ENCODE assay signal across 9 cellular contexts in genomic region chr14:36646664-36647416, GRCh38. TPM values are rescaled to one million over a fixed set of nuclear protein-coding genes. Genes with fewer than 3 reads are reported as not detected.
DNase-seq lines count a peak whose midpoint lies in the region; ATAC-seq, FAIRE-seq and TF ChIP-seq lines count a peak whose summit lies in the region.
"Had no signal": no experiment of that assay in that cellular context is flagged by ENCODE, and none has a peak within 500 bp of the region (broad histone marks: within the 10 kb centered on the region; RNA-seq: fewer than 3 reads in every experiment).

No MANE protein-coding gene starts in this region.

- H3K9ac ChIP-seq in endothelial cell of umbilical vein (replicated peaks; ENCODE audit: extremely low read depth, insufficient read depth, low read length) (no peak overlapping the region), mucosa of stomach (ENCODE audit: low read length) (no peak overlapping the region)

- H3K4me2 ChIP-seq in endothelial cell of umbilical vein (ENCODE audit: insufficient read depth, low read length), result peak overlapping the region; percentile 31

- no peaks in the 10 kb centered on the region for H3K9me1 ChIP-seq in endothelial cell of umbilical vein (replicated peaks; ENCODE audit: control insufficient read depth, extremely low read depth, insufficient read depth, low read length)

- no peak overlapping the region for H3K27ac ChIP-seq in heart left ventricle
- no peak overlapping the region for H3K27ac ChIP-seq in endothelial cell of umbilical vein (ENCODE audit: insufficient read depth, low read depth, low read length)
- H3K27ac ChIP-seq in vagina, result no peak overlapping the region

- TF ChIP-seq CTCF in heart left ventricle (IDR thresholded peaks at IDR 0.05) (no peak), endothelial cell of umbilical vein (IDR thresholded peaks at IDR 0.05; ENCODE audit: extremely low read depth in 1 of 2, insufficient read depth in 1 of 2, low read depth in 1 of 2, low read length in 2 of 2) (peak in 1 of 2 donors; percentile 21), vagina (IDR thresholded peaks at IDR 0.05) (no peak)

- dilution Hi-C loops in endothelial cell of umbilical vein (cut with MboI; ENCODE audit: extremely low pct_ligation_motif_present, low sequenced_read_pairs), result loop anchor here (10.0 kb wide), 1 partner anchor 508 kb away; no protein-coding TSS in a partner anchor

- TF ChIP-seq POLR2A in heart left ventricle (IDR thresholded peaks at IDR 0.05) (no peak), endothelial cell of umbilical vein (IDR thresholded peaks at IDR 0.05; ENCODE audit: low read depth, low read length) (no peak), vagina (IDR thresholded peaks at IDR 0.05) (no peak), GM12892 (IDR thresholded peaks at IDR 0.05; ENCODE audit: low read depth, low read length) (no peak)

- BruUV-seq in endothelial cell of umbilical vein (replicated peaks; lab: Mats Ljungman, UMichigan), result no TSS peak

- ATAC-seq in heart left ventricle, result peak in 2 of 4 donors; percentile 53 to 70
- no peak for ATAC-seq in HG02798 (IDR thresholded peaks at IDR 0.05; ENCODE audit: poor library complexity, unreplicated experiment)

- H4K20me1 ChIP-seq in endothelial cell of umbilical vein (replicated peaks; ENCODE audit: control insufficient read depth, extremely low read depth, insufficient read depth, low read length), result peaks cover 3% of the 10 kb centered on the region

- POLR2A ChIA-PET in endothelial cell of umbilical vein (lab: Charles Lee), result no interaction called here

- H3K79me2 ChIP-seq in endothelial cell of umbilical vein (ENCODE audit: control insufficient read depth, insufficient read depth, low read length), result no peaks in the 10 kb centered on the region

- H3K4me1 ChIP-seq in heart left ventricle, result peaks cover 0 to 19% (median 13%) of the 10 kb centered on the region in 12 donors
- H3K4me1 ChIP-seq in endothelial cell of umbilical vein (ENCODE audit: control insufficient read depth, extremely low read depth, insufficient read depth, low read length), result peaks cover 10% of the 10 kb centered on the region
- H3K4me1 ChIP-seq in mucosa of stomach (ENCODE audit: control insufficient read depth, insufficient read depth, low read length), result peaks cover 12% of the 10 kb centered on the region
- H3K4me1 ChIP-seq in vagina, result peaks cover 14% of the 10 kb centered on the region

- CTCF ChIA-PET in endothelial cell of umbilical vein (lab: Charles Lee), result interaction anchor here (1.0 to 6.6 kb wide), 10 partner anchors 10 to 576 kb away, joined by 3 to 49 read pairs (median 6); no protein-coding TSS in a partner anchor

- FAIRE-seq in endothelial cell of umbilical vein (lab: Jason Lieb, UNC), result peak; percentile 21
- no peak for FAIRE-seq in GM12892 (lab: Jason Lieb, UNC)

- H3K27me3 ChIP-seq in heart left ventricle, result peaks cover 36 to 97% (median 70%) of the 10 kb centered on the region in 9 donors
- peaks cover 52 to 78% of the 10 kb centered on the region in 2 experiments for H3K27me3 ChIP-seq in endothelial cell of umbilical vein (ENCODE audit: control insufficient read depth in 2 of 2, insufficient read depth in 2 of 2, low read length in 2 of 2)
- peaks cover 62% of the 10 kb centered on the region for H3K27me3 ChIP-seq in mucosa of stomach (ENCODE audit: control insufficient read depth, insufficient read depth, low read length)
- H3K27me3 ChIP-seq in vagina, result no peaks in the 10 kb centered on the region

- intact Hi-C loops in heart left ventricle (cut with DNase I), result loop anchor here in 6 of 10 donors (5.0 to 10.0 kb wide), 4 partner anchors 295 to 508 kb away; no protein-coding TSS in a partner anchor
- intact Hi-C loops in cardiac septum (cut with DNase I), result no loop called here
- intact Hi-C loops in endothelial cell of umbilical vein (cut with micrococcal nuclease), result loop anchor here (1.0 to 5.0 kb wide), 2 partner anchors 470 to 585 kb away; no protein-coding TSS in a partner anchor
- intact Hi-C loops in vagina (cut with DNase I), result no loop called here

- 4 to 8% (median 5%) methylated on average over 31 to 55 of the region's 55 CpGs for WGBS in heart left ventricle, 4 donors

- H3K36me3 ChIP-seq in heart left ventricle, result no peaks in the 10 kb centered on the region
- H3K36me3 ChIP-seq in endothelial cell of umbilical vein (ENCODE audit: control insufficient read depth in 2 of 2, extremely low read depth in 1 of 2, insufficient read depth in 2 of 2, low read length in 2 of 2), result no peaks in the 10 kb centered on the region
- H3K36me3 ChIP-seq in mucosa of stomach (ENCODE audit: control insufficient read depth, insufficient read depth, low read length), result no peaks in the 10 kb centered on the region
- no peaks in the 10 kb centered on the region for H3K36me3 ChIP-seq in vagina

- H3K9me3 ChIP-seq in heart left ventricle (no peaks in the 10 kb centered on the region), endothelial cell of umbilical vein (replicated peaks; ENCODE audit: control insufficient read depth, insufficient read depth, low read length) (no peaks in the 10 kb centered on the region), mucosa of stomach (ENCODE audit: control insufficient read depth, low read length) (no peaks in the 10 kb centered on the region), vagina (no peaks in the 10 kb centered on the region)

- H3K4me3 ChIP-seq in heart left ventricle (peak overlapping the region in 10 of 12 donors; percentile 11 to 42 (median 29)), endothelial cell of umbilical vein (replicated peaks in 1 of 3; ENCODE audit: insufficient read depth in 1 of 3, low read depth in 1 of 3, low read length in 3 of 3) (peak overlapping the region in 1 of 3 experiments; percentile 31), mucosa of stomach (ENCODE audit: low read length) (peak overlapping the region; percentile 37), vagina (peak overlapping the region; percentile 2 to 42)

- peak overlapping the region; percentile 0 for H2AFZ ChIP-seq in endothelial cell of umbilical vein (ENCODE audit: low read depth, low read length)

- DNase-seq in heart left ventricle, result no peak
- no peak for DNase-seq in cardiac septum (ENCODE audit: low spot score)
- DNase-seq in endothelial cell of umbilical vein (ENCODE audit: low read depth, low spot score), result no peak
- no peak for DNase-seq in vagina (ENCODE audit: extremely low spot score in 2 of 2)
- DNase-seq in activated CD4-positive, alpha-beta T cell treated with anti-CD3 and anti-CD28 coated beads, Interleukin-2, amount 50 U/mL, for 48 hours, result no peak
- no peak for DNase-seq in GM12892 (ENCODE audit: insufficient read length)
- DNase-seq: OCI-M1 had no signal

TF ChIP-seq in endothelial cell of umbilical vein, 7 proteins besides CTCF, POLR2A, EP300 and RAD21:
- TF ChIP-seq EZH2 (IDR thresholded peaks at IDR 0.05; ENCODE audit: borderline replicate concordance, low read depth, low read length, severe bottlenecking), result peak; percentile 73
- TF ChIP-seq GATA2 (IDR thresholded peaks at IDR 0.05; ENCODE audit: insufficient read depth, insufficient read length, low read depth, low read length), result no peak

RNA-seq across cellular contexts. Expression of gene PAX9, which starts 14.8 kb away (rescaled TPM):
- total RNA-seq in heart left ventricle (not detected), cardiac septum (not detected), endothelial cell of umbilical vein (0.44 and 4.8 TPM in 2 replicates), vagina (1.5 TPM)
- polyA plus RNA-seq in heart left ventricle (not detected), endothelial cell of umbilical vein (0.37 and 0.48 TPM in 2 replicates)
- polyA plus RNA-seq in endothelial cell of umbilical vein (2011; cell fraction: cytosol; rRNA removed), result 0.11 and 0.14 TPM in 2 replicates
- polyA plus RNA-seq in endothelial cell of umbilical vein (2011; cell fraction: nucleus; rRNA removed), result 0.20 and 0.30 TPM in 2 replicates
- 0.17 and 0.27 TPM in 2 replicates for polyA plus RNA-seq in endothelial cell of umbilical vein (2012)
- polyA minus RNA-seq in endothelial cell of umbilical vein, result 0.10 and 0.30 TPM in 2 replicates
- polyA minus RNA-seq in endothelial cell of umbilical vein (2011; cell fraction: cytosol; rRNA and poly(A)+ RNA removed), result 1.2 TPM
- polyA minus RNA-seq in endothelial cell of umbilical vein (2011; cell fraction: nucleus; rRNA and poly(A)+ RNA removed), result 0.19 and 0.43 TPM in 2 replicates
- 1.3 TPM for polyA plus RNA-seq in GM12892 (2012; ENCODE audit: missing spikeins)

Comparison
In these comparisons a context has a peak if more than half of its experiments do, and no peak if none do; other contexts are left out.
1. intact Hi-C loops: an anchor here in heart left ventricle (5.0 to 10.0 kb wide) and endothelial cell of umbilical vein (1.0 to 5.0 kb wide); none called in cardiac septum and vagina.